ENCODE assay signal across 8 cellular contexts in genomic region chr3:28348637-28349396, GRCh38. TPM values are rescaled to one million over a fixed set of nuclear protein-coding genes. Genes with fewer than 3 reads are reported as not detected.
A peak's percentile ranks its signal among the peaks of the same experiment; 100 is the strongest.
DNase-seq lines count a peak whose midpoint lies in the region; ATAC-seq and TF ChIP-seq lines count a peak whose summit lies in the region.

TSS of gene AZI2 (minus strand) at chr3:28348824. CDS start at chr3:28340617, 8,207 bp downstream.
TSS of gene ZCWPW2 (plus strand) at chr3:28348721. CDS start at chr3:28413069, 64,348 bp downstream.

- no peaks in the 10 kb centered on the region for H3K9me3 ChIP-seq in CD4-positive, alpha-beta memory T cell (ENCODE audit: control insufficient read depth in 1 of 2, low read length in 2 of 2)
- H3K9me3 ChIP-seq in lower lobe of right lung, result peaks cover 5% of the 10 kb centered on the region

- CTCF ChIA-PET in CD4-positive, alpha-beta memory T cell (lab: Charles Lee; ENCODE audit: partially characterized antibody), result interaction anchor here (0.8 to 2.5 kb wide), 15 partner anchors 10 to 647 kb away, joined by 3 to 15 read pairs (median 4); partner anchors contain the start of gene EOMES
- CTCF ChIA-PET in activated CD4-positive, alpha-beta memory T cell treated with anti-CD3 and anti-CD28 coated beads, Interleukin-2, amount 10 ng/mL, durations not matched to agents 7 days and 5 days (lab: Charles Lee), result interaction anchor here (1.0 to 3.7 kb wide), 9 partner anchors 9 to 667 kb away, joined by 3 to 32 read pairs (median 5); partner anchors contain the start of gene EOMES

- H3K4me1 ChIP-seq in CD4-positive, alpha-beta memory T cell (ENCODE audit: insufficient read depth, low read length), result peaks cover 50% of the 10 kb centered on the region
- peaks cover 47% of the 10 kb centered on the region for H3K4me1 ChIP-seq in lower lobe of right lung

- H3K4me1 Mint-ChIP-seq in CD4-positive, alpha-beta memory T cell, result peaks cover 38 to 64% (median 51%) of the 10 kb centered on the region in 4 donors
- H3K4me1 Mint-ChIP-seq in activated CD4-positive, alpha-beta memory T cell treated with anti-CD3 and anti-CD28 coated beads, Interleukin-2, amount 10 ng/mL, durations not matched to agents 7 days and 5 days, result peaks cover 52% of the 10 kb centered on the region

- H3K27me3 ChIP-seq in CD4-positive, alpha-beta memory T cell (ENCODE audit: insufficient read depth, low read length), result no peaks in the 10 kb centered on the region
- no peaks in the 10 kb centered on the region for H3K27me3 ChIP-seq in lower lobe of right lung (ENCODE audit: low read depth)

- POLR2A ChIA-PET in CD4-positive, alpha-beta memory T cell (lab: Charles Lee; ENCODE audit: partially characterized antibody), result interaction anchor here (0.9 to 2.4 kb wide), 19 partner anchors 9 to 979 kb away, joined by 3 to 23 read pairs (median 7); partner anchors contain the start of genes CMC1 and SLC4A7
- POLR2A ChIA-PET in activated CD4-positive, alpha-beta memory T cell treated with anti-CD3 and anti-CD28 coated beads, Interleukin-2, amount 10 ng/mL, durations not matched to agents 7 days and 5 days (lab: Charles Lee), result interaction anchor here (0.8 to 2.7 kb wide), 18 partner anchors 9 to 864 kb away, joined by 3 to 38 read pairs (median 5); partner anchors contain the start of genes CMC1, EOMES and SLC4A7

- peak; percentile 85 for ATAC-seq in GM19438 (IDR thresholded peaks at IDR 0.05; ENCODE audit: low read depth, unreplicated experiment)
- ATAC-seq in HG03575 (IDR thresholded peaks at IDR 0.05; ENCODE audit: extremely low read depth, insufficient number of reproducible peaks, low FRiP score, unreplicated experiment), result peak; percentile 60
- peak; percentile 98 for ATAC-seq in lower lobe of right lung

- peak within 1 kb of the TSS; percentile 94 for H3K27ac ChIP-seq in CD4-positive, alpha-beta memory T cell (ENCODE audit: low read depth, low read length)
- H3K27ac ChIP-seq in lower lobe of right lung, result peak within 1 kb of the TSS; percentile 100

- H3K27ac Mint-ChIP-seq in CD4-positive, alpha-beta memory T cell, result peak within 1 kb of the TSS; percentile 97 to 100 (median 98)
- H3K27ac Mint-ChIP-seq in activated CD4-positive, alpha-beta memory T cell treated with anti-CD3 and anti-CD28 coated beads, Interleukin-2, amount 10 ng/mL, durations not matched to agents 7 days and 5 days, result peak within 1 kb of the TSS; percentile 92

- peak; percentile 90 to 92 (median 91) for DNase-seq in CD4-positive, alpha-beta memory T cell
- DNase-seq in NCI-H82 (lab: John Stamatoyannopoulos, UW) (peak; percentile 95), ecto neural progenitor cell (ENCODE audit: low spot score) (peak; percentile 93), lower lobe of right lung (peak; percentile 97)
- peak; percentile 94 for DNase-seq in activated CD4-positive, alpha-beta memory T cell treated with anti-CD3 and anti-CD28 coated beads, Interleukin-2, amount 10 ng/mL, durations not matched to agents 7 days and 5 days
- DNase-seq in stimulated activated CD4-positive, alpha-beta T cell treated with anti-CD3 and anti-CD28 coated beads, TNF-alpha, amount 100 ng/mL, for 24 hours (ENCODE audit: low read depth in 3 of 3), result peak; percentile 84 to 93 (median 87)

- peak within 1 kb of the TSS; percentile 93 to 99 (median 97) for H3K4me3 Mint-ChIP-seq in CD4-positive, alpha-beta memory T cell
- H3K4me3 Mint-ChIP-seq in activated CD4-positive, alpha-beta memory T cell treated with anti-CD3 and anti-CD28 coated beads, Interleukin-2, amount 10 ng/mL, durations not matched to agents 7 days and 5 days, result peak within 1 kb of the TSS; percentile 89

- peaks cover 0 to 16% (median 8%) of the 10 kb centered on the region in 8 donors for H3K9me3 Mint-ChIP-seq in CD4-positive, alpha-beta memory T cell
- H3K9me3 Mint-ChIP-seq in activated CD4-positive, alpha-beta memory T cell treated with anti-CD3 and anti-CD28 coated beads, Interleukin-2, amount 10 ng/mL, durations not matched to agents 7 days and 5 days, result peaks cover 7% of the 10 kb centered on the region

- intact Hi-C loops in CD4-positive, alpha-beta memory T cell (cut with micrococcal nuclease), result loop anchor here (1.0 to 5.0 kb wide), 5 partner anchors 20 to 980 kb away; partner anchors contain the start of genes CMC1, NEK10 and SLC4A7
- intact Hi-C loops in lower lobe of right lung (cut with DNase I), result no loop called here

- no peaks in the 10 kb centered on the region for H3K27me3 Mint-ChIP-seq in CD4-positive, alpha-beta memory T cell
- H3K27me3 Mint-ChIP-seq in activated CD4-positive, alpha-beta memory T cell treated with anti-CD3 and anti-CD28 coated beads, Interleukin-2, amount 10 ng/mL, durations not matched to agents 7 days and 5 days, result no peaks in the 10 kb centered on the region

- H3K4me3 ChIP-seq in CD4-positive, alpha-beta memory T cell (ENCODE audit: low read length in 2 of 2), result peak within 1 kb of the TSS; percentile 85 to 94
- peak within 1 kb of the TSS; percentile 76 for H3K4me3 ChIP-seq in lower lobe of right lung

- TF ChIP-seq CTCF in lower lobe of right lung (IDR thresholded peaks at IDR 0.05), result peak; percentile 37

- peaks cover 20 to 30% of the 10 kb centered on the region in 2 donors for H3K36me3 Mint-ChIP-seq in CD4-positive, alpha-beta memory T cell
- H3K36me3 Mint-ChIP-seq in activated CD4-positive, alpha-beta memory T cell treated with anti-CD3 and anti-CD28 coated beads, Interleukin-2, amount 10 ng/mL, durations not matched to agents 7 days and 5 days (ENCODE audit: low read depth), result peaks cover 44% of the 10 kb centered on the region

- no peaks in the 10 kb centered on the region for H3K36me3 ChIP-seq in CD4-positive, alpha-beta memory T cell (ENCODE audit: insufficient read depth, low read length)
- no peaks in the 10 kb centered on the region for H3K36me3 ChIP-seq in lower lobe of right lung

RNA-seq across cellular contexts. Expression of gene AZI2, which starts in this region (rescaled TPM):
- total RNA-seq in CD4-positive, alpha-beta memory T cell, result 10 to 100 TPM; 40.3 to 44.5 TPM
- polyA plus RNA-seq in CD4-positive, alpha-beta memory T cell, result 10 to 100 TPM; 43.2 to 43.9 TPM
- 10 to 100 TPM; 75.5 to 80.1 TPM for total RNA-seq in activated CD4-positive, alpha-beta memory T cell treated with anti-CD3 and anti-CD28 coated beads, Interleukin-2, amount 10 ng/mL, durations not matched to agents 7 days and 5 days
- 109 TPM for total RNA-seq in lower lobe of right lung

RNA-seq across cellular contexts. Expression of gene ZCWPW2, which starts in this region (rescaled TPM):
- 1 to 10 TPM in 1 of 2 experiments, under 1 TPM in 1; 0.61 to 1.5 TPM for total RNA-seq in CD4-positive, alpha-beta memory T cell
- under 1 TPM; 0.59 to 0.91 TPM for polyA plus RNA-seq in CD4-positive, alpha-beta memory T cell
- under 1 TPM; 0.25 to 0.48 TPM for total RNA-seq in activated CD4-positive, alpha-beta memory T cell treated with anti-CD3 and anti-CD28 coated beads, Interleukin-2, amount 10 ng/mL, durations not matched to agents 7 days and 5 days
- total RNA-seq in lower lobe of right lung, result 1.1 TPM

Comparison
In these comparisons a context has a peak if more than half of its experiments do, and no peak if none do; other contexts are left out.
1. Peak in every context shown above with its lines: DNase-seq, ATAC-seq, H3K4me3 ChIP-seq and H3K27ac ChIP-seq.